9 cellular contexts compared by ENCODE assay signal in genomic region chr17:39939588-39940419, GRCh38. TPM values are rescaled to one million over a fixed set of nuclear protein-coding genes. Genes with fewer than 3 reads are reported as not detected.
DNase-seq lines count a peak whose midpoint lies in the region; ATAC-seq and TF ChIP-seq lines count a peak whose summit lies in the region.
"Had no signal": no experiment of that assay in that cellular context is flagged by ENCODE, and none has a peak within 500 bp of the region (broad histone marks: within the 10 kb centered on the region; RNA-seq: fewer than 3 reads in every experiment).

No MANE protein-coding gene starts in this region.

- BruUV-seq in Calu3 (replicated peaks; lab: Mats Ljungman, UMichigan): no TSS peak

- TF ChIP-seq CTCF in Calu3 (IDR thresholded peaks at IDR 0.05; ENCODE audit: unreplicated experiment) (no peak), endothelial cell (IDR thresholded peaks at IDR 0.05; ENCODE audit: unreplicated experiment) (no peak)

- H3K27ac Mint-ChIP-seq in Calu3 (ENCODE audit: unreplicated experiment) (no peak overlapping the region), endothelial cell (ENCODE audit: unreplicated experiment) (no peak overlapping the region)
- peak overlapping the region; percentile 60 to 76 for H3K27ac Mint-ChIP-seq in activated naive CD4-positive, alpha-beta T cell treated with anti-CD3 and anti-CD28 coated beads, Interleukin-2, amount 50 U/mL, for 72 hours

- H3K9me3 Mint-ChIP-seq in Calu3 (ENCODE audit: low read depth, unreplicated experiment) (no peaks in the 10 kb centered on the region), endothelial cell (ENCODE audit: unreplicated experiment) (no peaks in the 10 kb centered on the region)
- H3K9me3 Mint-ChIP-seq in activated naive CD4-positive, alpha-beta T cell treated with anti-CD3 and anti-CD28 coated beads, Interleukin-2, amount 50 U/mL, for 72 hours: no peaks in the 10 kb centered on the region

- ATAC-seq in GM19467 (IDR thresholded peaks at IDR 0.05; ENCODE audit: unreplicated experiment) (peak; percentile 42), left colon (peak; percentile 31), HG03045 (IDR thresholded peaks at IDR 0.05; ENCODE audit: unreplicated experiment) (no peak)
- peak; percentile 96 to 100 for ATAC-seq in activated naive CD4-positive, alpha-beta T cell treated with anti-CD3 and anti-CD28 coated beads, Interleukin-2, amount 50 U/mL, for 72 hours

- peaks cover 63% of the 10 kb centered on the region for H3K27me3 Mint-ChIP-seq in Calu3 (ENCODE audit: unreplicated experiment)
- H3K27me3 Mint-ChIP-seq in endothelial cell (ENCODE audit: unreplicated experiment): peaks cover 3% of the 10 kb centered on the region

- CTCF ChIA-PET in Calu3 (lab: Charles Lee): interaction anchor here (0.5 to 109.6 kb wide), 69 partner anchors 13 to 1243 kb away, joined by 3 to 8195 read pairs (median 7); partner anchors contain the start of genes CSF3, ERBB2, GSDMA and GSDMB

- intact Hi-C loops in Calu3 (cut with micrococcal nuclease; ENCODE audit: unreplicated experiment): loop anchor here (1.0 kb wide), 5 partner anchors 19 to 560 kb away; partner anchors contain the start of gene PSMD3
- intact Hi-C loops in left colon (cut with DNase I, micrococcal nuclease): no loop called here

- peaks cover 12% of the 10 kb centered on the region for H3K4me1 Mint-ChIP-seq in Calu3 (ENCODE audit: low read depth, unreplicated experiment)
- peaks cover 12% of the 10 kb centered on the region for H3K4me1 Mint-ChIP-seq in endothelial cell (ENCODE audit: unreplicated experiment)

- no peaks in the 10 kb centered on the region for H3K36me3 Mint-ChIP-seq in Calu3 (ENCODE audit: insufficient read depth, unreplicated experiment)
- no peaks in the 10 kb centered on the region for H3K36me3 Mint-ChIP-seq in activated naive CD4-positive, alpha-beta T cell treated with anti-CD3 and anti-CD28 coated beads, Interleukin-2, amount 50 U/mL, for 72 hours
- peaks cover 4% of the 10 kb centered on the region for H3K36me3 Mint-ChIP-seq in endothelial cell (ENCODE audit: low read depth, unreplicated experiment)

- no peak overlapping the region for H3K4me3 Mint-ChIP-seq in Calu3 (ENCODE audit: low read depth, unreplicated experiment)
- H3K4me3 Mint-ChIP-seq in endothelial cell (ENCODE audit: unreplicated experiment): no peak overlapping the region

- DNase-seq in Calu3 (peak; percentile 76), NCI-H2227 (lab: John Stamatoyannopoulos, UW; ENCODE audit: unreplicated experiment) (peak; percentile 20), left colon (no peak), Ammon's horn (ENCODE audit: low spot score) (no peak), endothelial cell (ENCODE audit: low spot score) (no peak)
- peak in 1 of 2 donors; percentile 31 for DNase-seq in activated naive CD4-positive, alpha-beta T cell treated with anti-CD3 and anti-CD28 coated beads, Interleukin-2, amount 50 U/mL, for 72 hours (ENCODE audit: low spot score in 2 of 2)

RNA-seq across cellular contexts. Expression of gene LRRC3C, which starts 12.3 kb away (rescaled TPM):
- total RNA-seq in Calu3 (2022) (not detected in 2 replicates), left colon (not detected), endothelial cell (ENCODE audit: unreplicated experiment) (not detected)
- total RNA-seq in activated naive CD4-positive, alpha-beta T cell treated with anti-CD3 and anti-CD28 coated beads, Interleukin-2, amount 50 U/mL, for 72 hours: not detected
- total RNA-seq: T-helper 2 cell treated with Interferon-gamma antibody and Interleukin-4, amounts not matched to agents 100 ng/mL and 5 ng/mL, for 36 hours had no signal

RNA-seq across cellular contexts. Expression of gene ORMDL3, which starts 12.4 kb away (rescaled TPM):
- total RNA-seq in Calu3 (2022) (1,738 and 1,968 TPM in 2 replicates), left colon (10 to 100 TPM; 63.4 to 68.8 TPM), endothelial cell (ENCODE audit: unreplicated experiment) (49.3 TPM)
- 10 to 100 TPM; 52.6 to 76.6 TPM for total RNA-seq in activated naive CD4-positive, alpha-beta T cell treated with anti-CD3 and anti-CD28 coated beads, Interleukin-2, amount 50 U/mL, for 72 hours

RNA-seq across cellular contexts. Expression of gene GSDMB, which starts 21.4 kb away (rescaled TPM):
- 711 and 1,257 TPM in 2 replicates for total RNA-seq in Calu3 (2022)
- 10 to 100 TPM; 33.2 to 49.8 TPM for total RNA-seq in activated naive CD4-positive, alpha-beta T cell treated with anti-CD3 and anti-CD28 coated beads, Interleukin-2, amount 50 U/mL, for 72 hours
- 100 to 1,000 TPM in 1 of 2 donors, 10 to 100 TPM in 1; 91.4 to 116 TPM for total RNA-seq in left colon
- 9.0 TPM for total RNA-seq in endothelial cell (ENCODE audit: unreplicated experiment)

RNA-seq across cellular contexts. Expression of gene GSDMA, which starts 23.0 kb away (rescaled TPM):
- 0.33 and 1.9 TPM in 2 replicates for total RNA-seq in Calu3 (2022)
- 1 to 10 TPM in 1 of 2 donors, under 1 TPM in 1; 0.50 to 1.1 TPM for total RNA-seq in activated naive CD4-positive, alpha-beta T cell treated with anti-CD3 and anti-CD28 coated beads, Interleukin-2, amount 50 U/mL, for 72 hours
- total RNA-seq in left colon: under 1 TPM in 1 of 2 donors, not detected in 1; 0.58 TPM
- not detected for total RNA-seq in endothelial cell (ENCODE audit: unreplicated experiment)

RNA-seq across cellular contexts. Expression of gene PSMD3, which starts 40.8 kb away (rescaled TPM):
- total RNA-seq in Calu3 (2022) (2,152 and 2,179 TPM in 2 replicates), left colon (100 to 1,000 TPM in 1 of 2 donors, 10 to 100 TPM in 1; 97.5 to 109 TPM), endothelial cell (ENCODE audit: unreplicated experiment) (132 TPM)
- total RNA-seq in activated naive CD4-positive, alpha-beta T cell treated with anti-CD3 and anti-CD28 coated beads, Interleukin-2, amount 50 U/mL, for 72 hours: 100 to 1,000 TPM in 1 of 2 donors, 10 to 100 TPM in 1; 89.7 to 136 TPM

Comparison
In these comparisons a context has a peak if more than half of its experiments do, and no peak if none do; other contexts are left out.
1. DNase-seq: peak in Calu3 (single experiment) and NCI-H2227 (single experiment); none in left colon (0 of 2), Ammon's horn (single experiment) and endothelial cell (single experiment).
2. H3K27ac Mint-ChIP-seq: peak in activated naive CD4-positive, alpha-beta T cell treated with anti-CD3 and anti-CD28 coated beads, Interleukin-2, amount 50 U/mL, for 72 hours (2 of 2); none in Calu3 (single experiment) and endothelial cell (single experiment).
3. RNA of gene ORMDL3, which starts 12.4 kb away (total RNA-seq): 1,738 to 1,968 TPM in Calu3; 52.6 to 76.6 TPM in activated naive CD4-positive, alpha-beta T cell treated with anti-CD3 and anti-CD28 coated beads, Interleukin-2, amount 50 U/mL, for 72 hours, 63.4 to 68.8 TPM in left colon and 49.3 TPM in endothelial cell (single experiment); every median in the first group is over 10 times any median in the second.